8 cellular contexts compared by ENCODE assay signal in genomic region chr2:61887684-61888303, GRCh38. TPM values are rescaled to one million over a fixed set of nuclear protein-coding genes. Genes with fewer than 3 reads are reported as not detected.
DNase-seq lines count a peak whose midpoint lies in the region; ATAC-seq and TF ChIP-seq lines count a peak whose summit lies in the region.

No MANE protein-coding gene starts in this region.

- peaks cover 13 to 38% (median 33%) of the 10 kb centered on the region in 4 donors for H3K4me1 Mint-ChIP-seq in naive thymus-derived CD8-positive, alpha-beta T cell

- peaks cover 0 to 45% (median 8%) of the 10 kb centered on the region in 3 donors for H3K36me3 Mint-ChIP-seq in naive thymus-derived CD8-positive, alpha-beta T cell

- peak overlapping the region; percentile 96 to 100 (median 99) for H3K4me3 Mint-ChIP-seq in naive thymus-derived CD8-positive, alpha-beta T cell

- POLR2A ChIA-PET in naive thymus-derived CD8-positive, alpha-beta T cell (lab: Charles Lee), result interaction anchor here (0.5 to 2.8 kb wide), 6 partner anchors 18 to 1024 kb away, joined by 3 to 8 read pairs (median 4); partner anchors contain the start of genes COMMD1 and FAM161A

- no peaks in the 10 kb centered on the region for H3K9me3 Mint-ChIP-seq in naive thymus-derived CD8-positive, alpha-beta T cell

- ATAC-seq in HG02884 (IDR thresholded peaks at IDR 0.05; ENCODE audit: unreplicated experiment) (peak; percentile 3), GM19463 (IDR thresholded peaks at IDR 0.05; ENCODE audit: unreplicated experiment) (no peak)
- ATAC-seq in naive thymus-derived CD8-positive, alpha-beta T cell, result peak; percentile 22 to 25

- peak; percentile 10 for DNase-seq in Daoy (ENCODE audit: low read depth)
- DNase-seq in UCSD-AML1 (lab: John Stamatoyannopoulos, UW; ENCODE audit: unreplicated experiment), result peak; percentile 25
- DNase-seq in epithelial cell of proximal tubule (ENCODE audit: low read depth), result no peak
- peak in 1 of 10 donors; percentile 25 for DNase-seq in naive thymus-derived CD8-positive, alpha-beta T cell
- DNase-seq in NCI-H524 treated with DMSO at 0.1 percent for 48 hours (lab: John Stamatoyannopoulos, UW), result no peak
- DNase-seq in HuH-7 (ENCODE audit: low spot score), result no peak

- peak overlapping the region; percentile 81 for H3K4me3 ChIP-seq in epithelial cell of proximal tubule (ENCODE audit: low read depth, low read length)

- TF ChIP-seq CTCF in epithelial cell of proximal tubule (conservative IDR thresholded peaks at IDR 0.05; ENCODE audit: low read depth, low read length), result no peak

- H3K27me3 Mint-ChIP-seq in naive thymus-derived CD8-positive, alpha-beta T cell, result peaks cover 0 to 3% (median 0%) of the 10 kb centered on the region in 5 donors

- H3K27ac Mint-ChIP-seq in naive thymus-derived CD8-positive, alpha-beta T cell, result peak overlapping the region; percentile 99 to 100 (median 100)

RNA-seq across cellular contexts. Expression of gene CCT4, which starts 0.7 kb away (rescaled TPM):
- total RNA-seq in Daoy (2014; rRNA removed; shearing (Covaris generic)), result 310 and 360 TPM in 2 replicates
- 188 and 276 TPM in 2 replicates for total RNA-seq in epithelial cell of proximal tubule
- 100 to 1,000 TPM; 109 to 114 TPM for total RNA-seq in naive thymus-derived CD8-positive, alpha-beta T cell
- 100 to 1,000 TPM; 153 to 169 (median 164) TPM for polyA plus RNA-seq in naive thymus-derived CD8-positive, alpha-beta T cell

RNA-seq across cellular contexts. Expression of gene COMMD1, which starts 17.7 kb away (rescaled TPM):
- total RNA-seq in Daoy (2014; rRNA removed; shearing (Covaris generic)), result 56.6 and 75.8 TPM in 2 replicates
- total RNA-seq in epithelial cell of proximal tubule, result 37.4 and 45.1 TPM in 2 replicates
- 10 to 100 TPM; 15.2 to 18.9 TPM for total RNA-seq in naive thymus-derived CD8-positive, alpha-beta T cell
- 10 to 100 TPM; 48.4 to 63.4 (median 63.0) TPM for polyA plus RNA-seq in naive thymus-derived CD8-positive, alpha-beta T cell

RNA-seq across cellular contexts. Expression of gene FAM161A, which starts 33.9 kb away (rescaled TPM):
- total RNA-seq in Daoy (2014; rRNA removed; shearing (Covaris generic)), result 2.7 and 4.0 TPM in 2 replicates
- 3.6 and 5.2 TPM in 2 replicates for total RNA-seq in epithelial cell of proximal tubule
- total RNA-seq in naive thymus-derived CD8-positive, alpha-beta T cell, result 1 to 10 TPM; 5.6 to 6.1 TPM
- polyA plus RNA-seq in naive thymus-derived CD8-positive, alpha-beta T cell, result 1 to 10 TPM; 1.8 TPM

Comparison
In these comparisons a context has a peak if more than half of its experiments do, and no peak if none do; other contexts are left out.
1. DNase-seq: peak in Daoy (single experiment) and UCSD-AML1 (single experiment); none in epithelial cell of proximal tubule (single experiment), NCI-H524 treated with DMSO at 0.1 percent for 48 hours (single experiment) and HuH-7 (single experiment).